8 cellular contexts compared by ENCODE assay signal in genomic region chr5:178625679-178626483, GRCh38. TPM values are rescaled to one million over a fixed set of nuclear protein-coding genes. Genes with fewer than 3 reads are reported as not detected.
DNase-seq lines count a peak whose midpoint lies in the region; ATAC-seq and TF ChIP-seq lines count a peak whose summit lies in the region.

No MANE protein-coding gene starts in this region.

- TF ChIP-seq CTCF in PC-3 (conservative IDR thresholded peaks at IDR 0.05; ENCODE audit: low read depth, low read length) = no peak

- ATAC-seq in HG02885 (IDR thresholded peaks at IDR 0.05; ENCODE audit: poor library complexity, unreplicated experiment) = peak; percentile 33
- ATAC-seq in PC-3 = peak; percentile 9

- H3K36me3 Mint-ChIP-seq in activated naive CD4-positive, alpha-beta T cell treated with anti-CD3 and anti-CD28 coated beads for 36 hours (ENCODE audit: low read depth) = peaks cover 17% of the 10 kb centered on the region

- H3K9ac ChIP-seq in PC-3 (ENCODE audit: low read length) (peak overlapping the region; percentile 99), muscle layer of colon (ENCODE audit: low read length) (peak overlapping the region; percentile 81)

- intact Hi-C loops in activated naive CD4-positive, alpha-beta T cell treated with anti-CD3 and anti-CD28 coated beads for 36 hours (cut with micrococcal nuclease) = loop anchor here (1.0 to 10.0 kb wide), 9 partner anchors 104 to 1073 kb away; partner anchors contain the start of genes CANX, HNRNPH1, RUFY1 and TMED9
- intact Hi-C loops in PC-3 (cut with micrococcal nuclease) = loop anchor here (2.0 to 10.0 kb wide), 3 partner anchors 105 to 393 kb away; partner anchors contain the start of genes PHYKPL and ZNF354A

- no peaks in the 10 kb centered on the region for H3F3A ChIP-seq in PC-3 (ENCODE audit: low read length, unreplicated experiment)

- peaks cover 19% of the 10 kb centered on the region for H3K36me3 ChIP-seq in PC-3 (ENCODE audit: low read depth, low read length)
- peaks cover 20% of the 10 kb centered on the region for H3K36me3 ChIP-seq in effector memory CD4-positive, alpha-beta T cell (ENCODE audit: control insufficient read depth, insufficient read depth, low read length)
- H3K36me3 ChIP-seq in muscle layer of colon (ENCODE audit: insufficient read depth, low read length) = peaks cover 17% of the 10 kb centered on the region

- DNase-seq in activated naive CD4-positive, alpha-beta T cell treated with anti-CD3 and anti-CD28 coated beads for 36 hours = no peak
- DNase-seq in activated naive CD4-positive, alpha-beta T cell treated with Interleukin-2 at 50 U/mL for 16 hours = no peak
- DNase-seq in PC-3 (peak; percentile 32), NCI-H2107 treated with DMSO at 0.1 percent for 48 hours (lab: John Stamatoyannopoulos, UW; ENCODE audit: unreplicated experiment) (no peak), midbrain (lab: John Stamatoyannopoulos, UW) (no peak)
- no peak for DNase-seq in effector memory CD4-positive, alpha-beta T cell

- H3K4me3 ChIP-seq in PC-3 (ENCODE audit: low read length) (peak overlapping the region; percentile 87), muscle layer of colon (ENCODE audit: low read depth in 1 of 2, low read length in 2 of 2) (peak overlapping the region; percentile 81 to 99)
- H3K4me3 ChIP-seq in effector memory CD4-positive, alpha-beta T cell (ENCODE audit: insufficient read depth, low read depth, low read length, poor library complexity, severe bottlenecking) = peak overlapping the region; percentile 75

- peak overlapping the region; percentile 95 for H3K27ac Mint-ChIP-seq in activated naive CD4-positive, alpha-beta T cell treated with anti-CD3 and anti-CD28 coated beads for 36 hours

- H3K9me3 ChIP-seq in PC-3 (ENCODE audit: low read length) = no peaks in the 10 kb centered on the region
- no peaks in the 10 kb centered on the region for H3K9me3 ChIP-seq in effector memory CD4-positive, alpha-beta T cell (ENCODE audit: control insufficient read depth, low read length)
- H3K9me3 ChIP-seq in muscle layer of colon (ENCODE audit: low read length) = no peaks in the 10 kb centered on the region

- H3K27me3 ChIP-seq in PC-3 (ENCODE audit: low read length) = no peaks in the 10 kb centered on the region
- H3K27me3 ChIP-seq in effector memory CD4-positive, alpha-beta T cell (replicated peaks; ENCODE audit: control insufficient read depth, insufficient read depth, low read length, poor library complexity, severe bottlenecking) = no peaks in the 10 kb centered on the region
- H3K27me3 ChIP-seq in muscle layer of colon (ENCODE audit: control insufficient read depth in 1 of 2, insufficient read depth in 2 of 2, low read length in 2 of 2) = no peaks in the 10 kb centered on the region

- POLR2A ChIA-PET in PC-3 (lab: Charles Lee; ENCODE audit: unreplicated experiment) = interaction anchor here (0.6 kb wide), 1 partner anchor 73 kb away, joined by 7 read pairs; no protein-coding TSS in a partner anchor

- H3K4me1 Mint-ChIP-seq in activated naive CD4-positive, alpha-beta T cell treated with anti-CD3 and anti-CD28 coated beads for 36 hours (ENCODE audit: low read depth) = peaks cover 32% of the 10 kb centered on the region

- H3K4me1 ChIP-seq in PC-3 (ENCODE audit: insufficient read depth, low read length) = peaks cover 35% of the 10 kb centered on the region
- H3K4me1 ChIP-seq in effector memory CD4-positive, alpha-beta T cell (ENCODE audit: control insufficient read depth, insufficient read depth, low read length, poor library complexity, severe bottlenecking) = peaks cover 21% of the 10 kb centered on the region
- H3K4me1 ChIP-seq in muscle layer of colon (ENCODE audit: insufficient read depth, low read length) = peaks cover 30% of the 10 kb centered on the region

- peak overlapping the region; percentile 97 for H3K4me3 Mint-ChIP-seq in activated naive CD4-positive, alpha-beta T cell treated with anti-CD3 and anti-CD28 coated beads for 36 hours

- H3K4me2 ChIP-seq in PC-3 (ENCODE audit: low read length) = peak overlapping the region; percentile 91

- H2AFZ ChIP-seq in PC-3 (ENCODE audit: low read length) = peak overlapping the region; percentile 82

- H3K9me2 ChIP-seq in PC-3 (replicated peaks; ENCODE audit: low read length) = no peaks in the 10 kb centered on the region

- no peaks in the 10 kb centered on the region for H3K27me3 Mint-ChIP-seq in activated naive CD4-positive, alpha-beta T cell treated with anti-CD3 and anti-CD28 coated beads for 36 hours (ENCODE audit: low read depth)

- no peaks in the 10 kb centered on the region for H3K9me3 Mint-ChIP-seq in activated naive CD4-positive, alpha-beta T cell treated with anti-CD3 and anti-CD28 coated beads for 36 hours

- H4K20me1 ChIP-seq in PC-3 (ENCODE audit: low read length) = peaks cover 13% of the 10 kb centered on the region; the same call in 1 of the 2 replicates

- peaks cover 57% of the 10 kb centered on the region for H3K79me2 ChIP-seq in PC-3 (ENCODE audit: low read length)

- H3K27ac ChIP-seq in PC-3 (ENCODE audit: low read length) = peak overlapping the region; percentile 79
- peak overlapping the region; percentile 99 for H3K27ac ChIP-seq in effector memory CD4-positive, alpha-beta T cell (ENCODE audit: insufficient read depth, low read length, poor library complexity, severe bottlenecking)
- H3K27ac ChIP-seq in muscle layer of colon (ENCODE audit: low read depth, low read length) = peak overlapping the region; percentile 89

- CTCF ChIA-PET in activated naive CD4-positive, alpha-beta T cell treated with anti-CD3 and anti-CD28 coated beads for 36 hours (lab: Charles Lee) = interaction anchor here (1.5 kb wide), 1 partner anchor 105 kb away, joined by 4 read pairs; the partner anchor contains the start of gene ZNF354A
- CTCF ChIA-PET in PC-3 (lab: Charles Lee) = no interaction called here

- BruUV-seq in PC-3 (replicated peaks; lab: Mats Ljungman, UMichigan) = no TSS peak

RNA-seq across cellular contexts. Expression of gene CLK4, which starts 1.0 kb away (rescaled TPM):
- 10 to 100 TPM; 33.9 to 34.9 TPM for total RNA-seq in activated naive CD4-positive, alpha-beta T cell treated with anti-CD3 and anti-CD28 coated beads for 36 hours
- 11.3 and 23.8 TPM in 2 replicates for total RNA-seq in PC-3 (2014; rRNA removed)

RNA-seq across cellular contexts. Expression of gene COL23A1, which starts 35.7 kb away (rescaled TPM):
- under 1 TPM in 1 of 2 experiments, not detected in 1; 0.07 TPM for total RNA-seq in activated naive CD4-positive, alpha-beta T cell treated with anti-CD3 and anti-CD28 coated beads for 36 hours
- not detected in 2 replicates for total RNA-seq in PC-3 (2014; rRNA removed)
